ENCODE assay signal across 1 cellular context in genomic region chr11:1521382-1522080, GRCh38.
TF ChIP-seq lines count a peak whose summit lies in the region.

No MANE protein-coding gene starts in this region.

TF ChIP-seq in GM12878, 131 proteins besides CTCF, POLR2A, EP300 and RAD21 (continued from another document and continues in another):
- no peak for TF ChIP-seq E2F8 (IDR thresholded peaks at IDR 0.05; ENCODE audit: low read depth, partially characterized antibody)
- TF ChIP-seq MTA3 (IDR thresholded peaks at IDR 0.05; ENCODE audit: borderline replicate concordance, low read length) = no peak
- TF ChIP-seq ESRRA (IDR thresholded peaks at IDR 0.05; ENCODE audit: low read length) = no peak
- TF ChIP-seq POU2F2 (IDR thresholded peaks at IDR 0.05; ENCODE audit: borderline replicate concordance, low read depth, low read length) = peak; percentile 43; the same call in 1 of the 3 replicates
- no peak for TF ChIP-seq ZNF622 (IDR thresholded peaks at IDR 0.05)
- peak; percentile 92 for TF ChIP-seq USF1 (IDR thresholded peaks at IDR 0.05; ENCODE audit: borderline replicate concordance, extremely low read length, insufficient read depth, low read depth, low read length)
- peak; percentile 7; the same call in 1 of the 2 replicates for TF ChIP-seq NFIC (IDR thresholded peaks at IDR 0.05; ENCODE audit: low read depth, low read length)
- TF ChIP-seq EZH2 (IDR thresholded peaks at IDR 0.05; ENCODE audit: borderline replicate concordance, control insufficient read depth, low read depth, low read length) = no peak
- TF ChIP-seq CBX3 (IDR thresholded peaks at IDR 0.05; ENCODE audit: borderline replicate concordance, low read depth) = no peak
- peak; percentile 48; the same call in 1 of the 2 replicates for TF ChIP-seq YY1 (IDR thresholded peaks at IDR 0.05; ENCODE audit: low read depth, low read length)
- no peak for TF ChIP-seq ATF7 (IDR thresholded peaks at IDR 0.05; ENCODE audit: low read depth)
- TF ChIP-seq SMARCA5 (IDR thresholded peaks at IDR 0.05) = no peak; the same call in 1 of the 2 replicates
- no peak for TF ChIP-seq STAT3 (IDR thresholded peaks at IDR 0.05; ENCODE audit: low read depth, low read length)
- no peak for TF ChIP-seq ASH2L (IDR thresholded peaks at IDR 0.05; ENCODE audit: borderline replicate concordance, low read depth)
- TF ChIP-seq FOXM1 (IDR thresholded peaks at IDR 0.05; ENCODE audit: low read depth, low read length) = no peak
- peak; percentile 92 for TF ChIP-seq GATAD2B (conservative IDR thresholded peaks at IDR 0.05; ENCODE audit: low read depth)
- peak; percentile 67; the same call in 1 of the 2 replicates for TF ChIP-seq BCL11A (IDR thresholded peaks at IDR 0.05; ENCODE audit: low read depth, low read length)
- peak; percentile 82 for TF ChIP-seq USF2 (IDR thresholded peaks at IDR 0.05; ENCODE audit: borderline replicate concordance, low read depth, low read length)
- TF ChIP-seq TAF1 (IDR thresholded peaks at IDR 0.05; ENCODE audit: borderline replicate concordance, low read depth, low read length) = no peak
- TF ChIP-seq NR2C1 (IDR thresholded peaks at IDR 0.05) = no peak
- TF ChIP-seq BMI1 (IDR thresholded peaks at IDR 0.05; ENCODE audit: borderline replicate concordance) = no peak
- TF ChIP-seq PBX3 (IDR thresholded peaks at IDR 0.05; ENCODE audit: insufficient replicate concordance, low read depth, low read length) = peak; percentile 59
- TF ChIP-seq CBFB (IDR thresholded peaks at IDR 0.05; ENCODE audit: low read depth) = no peak
- TF ChIP-seq ZZZ3 (IDR thresholded peaks at IDR 0.05; ENCODE audit: control insufficient read depth, insufficient read length, low read depth) = no peak
- no peak for TF ChIP-seq BRCA1 (IDR thresholded peaks at IDR 0.05; ENCODE audit: low read depth, low read length)
- TF ChIP-seq TBL1XR1 (IDR thresholded peaks at IDR 0.05; ENCODE audit: low read depth, low read length) = no peak
- peak; percentile 87 for TF ChIP-seq MAX (IDR thresholded peaks at IDR 0.05; ENCODE audit: low read depth, low read length)
- TF ChIP-seq ZNF217 (IDR thresholded peaks at IDR 0.05) = 0 out of 2 replicates have a peak, but pooled peaks have one; percentile 71
- no peak for TF ChIP-seq ZBTB33 (IDR thresholded peaks at IDR 0.05)
- no peak for TF ChIP-seq CUX1 (IDR thresholded peaks at IDR 0.05; ENCODE audit: insufficient replicate concordance, low read depth, low read length)
- TF ChIP-seq CREM (IDR thresholded peaks at IDR 0.05; ENCODE audit: low read depth) = peak; percentile 57; the same call in 1 of the 2 replicates
- TF ChIP-seq MXI1 (IDR thresholded peaks at IDR 0.05; ENCODE audit: low read depth, low read length) = 0 out of 2 replicates have a peak, but pooled peaks have one; percentile 28
- TF ChIP-seq CHD4 (IDR thresholded peaks at IDR 0.05) = no peak
- TF ChIP-seq MYB (IDR thresholded peaks at IDR 0.05; ENCODE audit: borderline replicate concordance, low read depth, low read length) = peak; percentile 56; the same call in 1 of the 2 replicates
- TF ChIP-seq FOS (IDR thresholded peaks at IDR 0.05; ENCODE audit: borderline replicate concordance, extremely low read depth, insufficient read length) = no peak
- TF ChIP-seq FOXK2 (IDR thresholded peaks at IDR 0.05) = no peak
- TF ChIP-seq TCF3 (IDR thresholded peaks at IDR 0.05; ENCODE audit: borderline replicate concordance, insufficient read depth, low read depth, low read length) = peak; percentile 77; the same call in 1 of the 2 replicates
- TF ChIP-seq EED (IDR thresholded peaks at IDR 0.05; ENCODE audit: low read depth) = 0 out of 2 replicates have a peak, but pooled peaks have one; percentile 31
- no peak for TF ChIP-seq HDAC6 (IDR thresholded peaks at IDR 0.05; ENCODE audit: unreplicated experiment)
- TF ChIP-seq CHD2 (IDR thresholded peaks at IDR 0.05; ENCODE audit: borderline replicate concordance, low read depth, low read length) = 0 out of 2 replicates have a peak, but pooled peaks have one; percentile 25
- no peak for TF ChIP-seq ZNF384 (IDR thresholded peaks at IDR 0.05; ENCODE audit: borderline replicate concordance, low read depth, low read length)
- no peak for TF ChIP-seq SIX5 (IDR thresholded peaks at IDR 0.05; ENCODE audit: low read depth, low read length, severe bottlenecking)
- TF ChIP-seq MEF2B (IDR thresholded peaks at IDR 0.05; ENCODE audit: partially characterized antibody, poor library complexity, severe bottlenecking) = peak; percentile 98
- TF ChIP-seq JUND (IDR thresholded peaks at IDR 0.05; ENCODE audit: low read depth, low read length) = no peak
- no peak for TF ChIP-seq IRF3 (IDR thresholded peaks at IDR 0.05)
- TF ChIP-seq RFX5 (IDR thresholded peaks at IDR 0.05; ENCODE audit: low read depth, low read length) = no peak
- no peak for TF ChIP-seq BCLAF1 (IDR thresholded peaks at IDR 0.05)
